In genomic region chr7:55044318-55044717, GRCh38 we compare ENCODE assay signal across 1 cellular context.
TF ChIP-seq lines count a peak whose summit lies in the region.

No MANE protein-coding gene starts in this region.

TF ChIP-seq in IMR-90, 13 proteins besides CTCF, POLR2A, EP300 and RAD21 (continued from another document):
- TF ChIP-seq USF2 (IDR thresholded peaks at IDR 0.05; ENCODE audit: low read depth, low read length) (no peak), RFX5 (IDR thresholded peaks at IDR 0.05; ENCODE audit: low read depth, low read length) (no peak), MAFK (IDR thresholded peaks at IDR 0.05; ENCODE audit: low read depth, low read length) (no peak), MXI1 (IDR thresholded peaks at IDR 0.05; ENCODE audit: borderline replicate concordance, low read depth, low read length) (no peak), FOS (IDR thresholded peaks at IDR 0.05; ENCODE audit: low read depth, low read length) (no peak), CHD1 (IDR thresholded peaks at IDR 0.05; ENCODE audit: low read depth, low read length) (no peak), MAZ (IDR thresholded peaks at IDR 0.05; ENCODE audit: borderline replicate concordance, low read depth, low read length) (no peak), BHLHE40 (IDR thresholded peaks at IDR 0.05; ENCODE audit: low read depth, low read length) (no peak), SMC3 (IDR thresholded peaks at IDR 0.05; ENCODE audit: low read depth, low read length) (no peak), NFE2L2 (IDR thresholded peaks at IDR 0.05; ENCODE audit: low read depth, low read length) (no peak)
